1 cellular context compared by ENCODE assay signal in the genomic region with DNA sequence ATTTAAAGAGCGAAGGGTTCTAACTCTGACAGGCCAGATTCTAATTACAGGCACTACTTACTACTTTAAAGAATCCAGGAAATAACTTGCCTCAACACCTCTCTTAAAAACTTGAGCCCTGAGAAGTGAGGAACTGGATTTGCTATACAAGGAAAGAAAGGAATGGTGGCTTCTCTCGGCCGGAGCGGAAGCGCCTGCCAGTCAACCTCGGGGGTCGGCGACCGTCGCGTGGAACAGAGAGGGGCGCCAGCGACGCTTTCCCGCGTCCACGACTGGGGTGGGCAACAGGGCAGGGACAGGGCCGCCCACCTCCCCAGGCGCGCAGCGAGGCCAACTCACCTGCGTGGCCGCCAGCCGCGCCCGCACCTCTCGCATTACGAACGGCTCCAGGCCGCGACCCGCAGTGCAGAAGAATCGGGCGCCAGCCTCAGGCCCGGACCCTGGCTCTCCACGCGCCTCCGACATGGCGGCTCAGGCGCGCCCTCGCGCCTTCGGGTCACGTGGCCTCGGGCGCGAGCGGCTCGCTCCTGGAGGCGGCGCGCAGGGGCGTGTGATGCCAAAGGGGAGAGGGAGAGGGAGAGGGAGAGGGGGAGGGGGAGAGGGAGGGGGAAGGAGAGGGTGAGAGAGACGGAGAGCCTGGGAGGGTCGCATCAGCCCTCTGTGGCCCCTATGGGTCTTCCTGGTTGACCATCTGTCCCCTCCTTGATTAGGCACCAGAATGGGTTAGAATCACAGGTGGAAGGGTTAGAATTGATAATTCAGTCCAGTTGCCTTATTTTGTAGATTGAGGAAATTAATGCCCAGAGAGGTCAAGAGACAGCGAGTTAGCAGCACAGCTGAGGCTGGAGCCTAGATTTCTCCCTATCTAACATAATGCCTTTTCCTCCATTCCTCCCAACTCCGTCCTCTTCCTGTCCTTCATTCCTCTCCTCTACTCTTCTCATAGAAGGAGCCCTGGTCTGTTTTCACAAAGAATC.
TF ChIP-seq lines count a peak whose summit lies in the region.

A gene with protein sequence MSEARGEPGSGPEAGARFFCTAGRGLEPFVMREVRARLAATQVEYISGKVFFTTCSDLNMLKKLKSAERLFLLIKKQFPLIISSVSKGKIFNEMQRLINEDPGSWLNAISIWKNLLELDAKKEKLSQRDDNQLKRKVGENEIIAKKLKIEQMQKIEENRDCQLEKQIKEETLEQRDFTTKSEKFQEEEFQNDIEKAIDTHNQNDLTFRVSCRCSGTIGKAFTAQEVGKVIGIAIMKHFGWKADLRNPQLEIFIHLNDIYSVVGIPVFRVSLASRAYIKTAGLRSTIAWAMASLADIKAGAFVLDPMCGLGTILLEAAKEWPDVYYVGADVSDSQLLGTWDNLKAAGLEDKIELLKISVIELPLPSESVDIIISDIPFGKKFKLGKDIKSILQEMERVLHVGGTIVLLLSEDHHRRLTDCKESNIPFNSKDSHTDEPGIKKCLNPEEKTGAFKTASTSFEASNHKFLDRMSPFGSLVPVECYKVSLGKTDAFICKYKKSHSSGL (minus strand): TSS at position 484 of the 977 bp plus-strand sequence. CDS start 19 bp downstream, at position 465.

TF ChIP-seq in GM12878, 131 proteins besides CTCF, POLR2A, EP300 and RAD21 (continued from another document):
- TF ChIP-seq, protein P1, sequence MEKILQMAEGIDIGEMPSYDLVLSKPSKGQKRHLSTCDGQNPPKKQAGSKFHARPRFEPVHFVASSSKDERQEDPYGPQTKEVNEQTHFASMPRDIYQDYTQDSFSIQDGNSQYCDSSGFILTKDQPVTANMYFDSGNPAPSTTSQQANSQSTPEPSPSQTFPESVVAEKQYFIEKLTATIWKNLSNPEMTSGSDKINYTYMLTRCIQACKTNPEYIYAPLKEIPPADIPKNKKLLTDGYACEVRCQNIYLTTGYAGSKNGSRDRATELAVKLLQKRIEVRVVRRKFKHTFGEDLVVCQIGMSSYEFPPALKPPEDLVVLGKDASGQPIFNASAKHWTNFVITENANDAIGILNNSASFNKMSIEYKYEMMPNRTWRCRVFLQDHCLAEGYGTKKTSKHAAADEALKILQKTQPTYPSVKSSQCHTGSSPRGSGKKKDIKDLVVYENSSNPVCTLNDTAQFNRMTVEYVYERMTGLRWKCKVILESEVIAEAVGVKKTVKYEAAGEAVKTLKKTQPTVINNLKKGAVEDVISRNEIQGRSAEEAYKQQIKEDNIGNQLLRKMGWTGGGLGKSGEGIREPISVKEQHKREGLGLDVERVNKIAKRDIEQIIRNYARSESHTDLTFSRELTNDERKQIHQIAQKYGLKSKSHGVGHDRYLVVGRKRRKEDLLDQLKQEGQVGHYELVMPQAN (conservative IDR thresholded peaks at IDR 0.05), result peak; percentile 62; the same call in 1 of the 2 replicates
- TF ChIP-seq, protein P2, sequence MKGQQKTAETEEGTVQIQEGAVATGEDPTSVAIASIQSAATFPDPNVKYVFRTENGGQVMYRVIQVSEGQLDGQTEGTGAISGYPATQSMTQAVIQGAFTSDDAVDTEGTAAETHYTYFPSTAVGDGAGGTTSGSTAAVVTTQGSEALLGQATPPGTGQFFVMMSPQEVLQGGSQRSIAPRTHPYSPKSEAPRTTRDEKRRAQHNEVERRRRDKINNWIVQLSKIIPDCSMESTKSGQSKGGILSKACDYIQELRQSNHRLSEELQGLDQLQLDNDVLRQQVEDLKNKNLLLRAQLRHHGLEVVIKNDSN (IDR thresholded peaks at IDR 0.05; ENCODE audit: borderline replicate concordance, extremely low read length, insufficient read depth, low read depth, low read length), result peak; percentile 92
- no peak for TF ChIP-seq CBFB (IDR thresholded peaks at IDR 0.05; ENCODE audit: low read depth)
- 0 out of 2 replicates have a peak, but pooled peaks have one; percentile 18 for TF ChIP-seq MXI1 (IDR thresholded peaks at IDR 0.05; ENCODE audit: low read depth, low read length)
- TF ChIP-seq CBX5 (IDR thresholded peaks at IDR 0.05; ENCODE audit: low read depth), result 0 out of 2 replicates have a peak, but pooled peaks have one; percentile 71
- TF ChIP-seq, protein P3, sequence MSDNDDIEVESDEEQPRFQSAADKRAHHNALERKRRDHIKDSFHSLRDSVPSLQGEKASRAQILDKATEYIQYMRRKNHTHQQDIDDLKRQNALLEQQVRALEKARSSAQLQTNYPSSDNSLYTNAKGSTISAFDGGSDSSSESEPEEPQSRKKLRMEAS (IDR thresholded peaks at IDR 0.05; ENCODE audit: low read depth, low read length), result 0 out of 2 replicates have a peak, but pooled peaks have one; percentile 58
- peak; percentile 90 for TF ChIP-seq LARP7 (IDR thresholded peaks at IDR 0.05)
- peak; percentile 74; the same call in 2 of the 3 replicates for TF ChIP-seq POU2F2 (IDR thresholded peaks at IDR 0.05; ENCODE audit: borderline replicate concordance, low read depth, low read length)
- TF ChIP-seq, protein P4, sequence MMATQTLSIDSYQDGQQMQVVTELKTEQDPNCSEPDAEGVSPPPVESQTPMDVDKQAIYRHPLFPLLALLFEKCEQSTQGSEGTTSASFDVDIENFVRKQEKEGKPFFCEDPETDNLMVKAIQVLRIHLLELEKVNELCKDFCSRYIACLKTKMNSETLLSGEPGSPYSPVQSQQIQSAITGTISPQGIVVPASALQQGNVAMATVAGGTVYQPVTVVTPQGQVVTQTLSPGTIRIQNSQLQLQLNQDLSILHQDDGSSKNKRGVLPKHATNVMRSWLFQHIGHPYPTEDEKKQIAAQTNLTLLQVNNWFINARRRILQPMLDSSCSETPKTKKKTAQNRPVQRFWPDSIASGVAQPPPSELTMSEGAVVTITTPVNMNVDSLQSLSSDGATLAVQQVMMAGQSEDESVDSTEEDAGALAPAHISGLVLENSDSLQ (IDR thresholded peaks at IDR 0.05), result peak; percentile 87
TF ChIP-seq in GM12878: peak in this region for 31.
